1 cellular context compared by ENCODE assay signal in the genomic region with DNA sequence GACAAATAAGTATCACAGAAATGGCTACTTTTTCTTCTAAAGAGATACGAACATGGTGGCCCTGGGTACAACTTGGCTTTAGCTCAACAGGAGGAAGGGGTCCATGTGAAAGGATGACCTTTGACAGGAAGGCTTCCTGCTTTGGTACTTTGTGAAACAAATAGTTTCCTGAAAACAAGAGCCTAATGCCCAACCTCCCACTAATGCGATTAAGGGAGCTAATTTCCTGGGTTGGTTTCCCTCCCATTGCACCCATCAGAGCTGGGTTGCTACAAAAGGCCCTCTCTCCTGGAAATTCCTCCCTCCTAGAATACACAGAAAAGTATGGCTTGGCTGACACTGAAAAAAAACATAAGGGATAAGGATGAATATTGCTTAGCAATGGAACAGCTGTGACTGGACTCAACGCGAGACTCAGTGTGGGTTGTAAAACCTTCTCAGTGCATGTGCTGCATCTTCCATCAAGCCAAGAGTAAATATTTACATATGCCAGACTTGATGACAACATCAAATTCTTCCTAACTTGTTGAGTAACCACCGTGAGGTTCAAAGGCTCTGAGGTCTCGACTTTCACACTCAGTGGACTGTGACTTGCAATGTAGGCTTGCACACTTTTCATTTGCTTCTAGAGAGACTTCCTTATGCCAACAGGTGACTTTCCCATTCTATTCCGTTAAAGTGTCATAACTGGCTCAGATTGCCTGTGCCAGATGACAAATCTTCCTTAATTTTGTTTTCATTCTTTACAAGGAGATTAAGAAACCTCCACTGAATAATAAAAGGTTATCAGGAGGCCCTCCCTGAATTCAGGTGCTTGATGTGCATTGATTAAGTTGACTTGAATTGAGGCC.
TF ChIP-seq lines count a peak whose summit lies in the region.

No MANE protein-coding gene starts in this region.

TF ChIP-seq in HepG2, 621 proteins besides CTCF, POLR2A, EP300 and RAD21 (continued from another document and continues in another):
- TF ChIP-seq ATF2 (CRISPR knock-in tag; IDR thresholded peaks at IDR 0.05) (peak; percentile 90), ZNF17 (CRISPR knock-in tag; IDR thresholded peaks at IDR 0.05) (no peak), SP4 (CRISPR knock-in tag; IDR thresholded peaks at IDR 0.05) (no peak), ZSCAN22 (CRISPR knock-in tag; IDR thresholded peaks at IDR 0.05) (no peak), ZNF512 (CRISPR knock-in tag; IDR thresholded peaks at IDR 0.05) (no peak), FOXP1 (IDR thresholded peaks at IDR 0.05) (no peak), FOXP1 (CRISPR knock-in tag; IDR thresholded peaks at IDR 0.05) (peak; percentile 66; the same call in 1 of the 2 replicates), MTF2 (CRISPR knock-in tag; IDR thresholded peaks at IDR 0.05; ENCODE audit: borderline replicate concordance) (no peak), ZFP1 (CRISPR knock-in tag; IDR thresholded peaks at IDR 0.05) (no peak), NRL (CRISPR knock-in tag; IDR thresholded peaks at IDR 0.05; ENCODE audit: borderline replicate concordance) (no peak), ZBTB25 (CRISPR knock-in tag; IDR thresholded peaks at IDR 0.05) (peak; percentile 53; the same call in 1 of the 2 replicates), ZNF432 (CRISPR knock-in tag; IDR thresholded peaks at IDR 0.05; ENCODE audit: borderline replicate concordance) (no peak), YY1 (IDR thresholded peaks at IDR 0.05; ENCODE audit: insufficient read depth, insufficient replicate concordance, low read depth, low read length) (no peak), CHD2 (IDR thresholded peaks at IDR 0.05; ENCODE audit: low read depth, low read length) (peak; percentile 83), IKZF4 (CRISPR knock-in tag; IDR thresholded peaks at IDR 0.05; ENCODE audit: borderline replicate concordance, low read depth, not compliant biosample characterization) (no peak), MEF2D (CRISPR knock-in tag; IDR thresholded peaks at IDR 0.05) (no peak), ZNF234 (CRISPR knock-in tag; conservative IDR thresholded peaks at IDR 0.05) (no peak), ARID2 (CRISPR knock-in tag; IDR thresholded peaks at IDR 0.05; ENCODE audit: borderline replicate concordance) (no peak), ELF4 (CRISPR knock-in tag; IDR thresholded peaks at IDR 0.05; ENCODE audit: borderline replicate concordance) (no peak), MIXL1 (CRISPR knock-in tag; IDR thresholded peaks at IDR 0.05) (no peak), ESRRA (CRISPR knock-in tag; IDR thresholded peaks at IDR 0.05; ENCODE audit: low read depth) (no peak), CC2D1A (CRISPR knock-in tag; IDR thresholded peaks at IDR 0.05) (no peak), SALL2 (CRISPR knock-in tag; IDR thresholded peaks at IDR 0.05) (no peak), ZEB1 (IDR thresholded peaks at IDR 0.05; ENCODE audit: insufficient replicate concordance, low read depth) (no peak), ZNF775 (CRISPR knock-in tag; IDR thresholded peaks at IDR 0.05; ENCODE audit: borderline replicate concordance) (no peak), YEATS4 (CRISPR knock-in tag; IDR thresholded peaks at IDR 0.05; ENCODE audit: borderline replicate concordance) (no peak), EED (CRISPR knock-in tag; IDR thresholded peaks at IDR 0.05) (no peak), PCBP1 (IDR thresholded peaks at IDR 0.05; ENCODE audit: borderline replicate concordance, low read depth, low read length) (no peak), BHLHE40 (IDR thresholded peaks at IDR 0.05; ENCODE audit: low read length) (peak; percentile 52; the same call in 1 of the 2 replicates), THAP9 (CRISPR knock-in tag; IDR thresholded peaks at IDR 0.05; ENCODE audit: borderline replicate concordance) (no peak), MLLT10 (CRISPR knock-in tag; IDR thresholded peaks at IDR 0.05) (no peak), ZKSCAN8 (CRISPR knock-in tag; IDR thresholded peaks at IDR 0.05; ENCODE audit: borderline replicate concordance) (no peak)
- TF ChIP-seq, protein P1, sequence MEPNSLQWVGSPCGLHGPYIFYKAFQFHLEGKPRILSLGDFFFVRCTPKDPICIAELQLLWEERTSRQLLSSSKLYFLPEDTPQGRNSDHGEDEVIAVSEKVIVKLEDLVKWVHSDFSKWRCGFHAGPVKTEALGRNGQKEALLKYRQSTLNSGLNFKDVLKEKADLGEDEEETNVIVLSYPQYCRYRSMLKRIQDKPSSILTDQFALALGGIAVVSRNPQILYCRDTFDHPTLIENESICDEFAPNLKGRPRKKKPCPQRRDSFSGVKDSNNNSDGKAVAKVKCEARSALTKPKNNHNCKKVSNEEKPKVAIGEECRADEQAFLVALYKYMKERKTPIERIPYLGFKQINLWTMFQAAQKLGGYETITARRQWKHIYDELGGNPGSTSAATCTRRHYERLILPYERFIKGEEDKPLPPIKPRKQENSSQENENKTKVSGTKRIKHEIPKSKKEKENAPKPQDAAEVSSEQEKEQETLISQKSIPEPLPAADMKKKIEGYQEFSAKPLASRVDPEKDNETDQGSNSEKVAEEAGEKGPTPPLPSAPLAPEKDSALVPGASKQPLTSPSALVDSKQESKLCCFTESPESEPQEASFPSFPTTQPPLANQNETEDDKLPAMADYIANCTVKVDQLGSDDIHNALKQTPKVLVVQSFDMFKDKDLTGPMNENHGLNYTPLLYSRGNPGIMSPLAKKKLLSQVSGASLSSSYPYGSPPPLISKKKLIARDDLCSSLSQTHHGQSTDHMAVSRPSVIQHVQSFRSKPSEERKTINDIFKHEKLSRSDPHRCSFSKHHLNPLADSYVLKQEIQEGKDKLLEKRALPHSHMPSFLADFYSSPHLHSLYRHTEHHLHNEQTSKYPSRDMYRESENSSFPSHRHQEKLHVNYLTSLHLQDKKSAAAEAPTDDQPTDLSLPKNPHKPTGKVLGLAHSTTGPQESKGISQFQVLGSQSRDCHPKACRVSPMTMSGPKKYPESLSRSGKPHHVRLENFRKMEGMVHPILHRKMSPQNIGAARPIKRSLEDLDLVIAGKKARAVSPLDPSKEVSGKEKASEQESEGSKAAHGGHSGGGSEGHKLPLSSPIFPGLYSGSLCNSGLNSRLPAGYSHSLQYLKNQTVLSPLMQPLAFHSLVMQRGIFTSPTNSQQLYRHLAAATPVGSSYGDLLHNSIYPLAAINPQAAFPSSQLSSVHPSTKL (CRISPR knock-in tag; IDR thresholded peaks at IDR 0.05): peak; percentile 80
- TF ChIP-seq, protein P2, sequence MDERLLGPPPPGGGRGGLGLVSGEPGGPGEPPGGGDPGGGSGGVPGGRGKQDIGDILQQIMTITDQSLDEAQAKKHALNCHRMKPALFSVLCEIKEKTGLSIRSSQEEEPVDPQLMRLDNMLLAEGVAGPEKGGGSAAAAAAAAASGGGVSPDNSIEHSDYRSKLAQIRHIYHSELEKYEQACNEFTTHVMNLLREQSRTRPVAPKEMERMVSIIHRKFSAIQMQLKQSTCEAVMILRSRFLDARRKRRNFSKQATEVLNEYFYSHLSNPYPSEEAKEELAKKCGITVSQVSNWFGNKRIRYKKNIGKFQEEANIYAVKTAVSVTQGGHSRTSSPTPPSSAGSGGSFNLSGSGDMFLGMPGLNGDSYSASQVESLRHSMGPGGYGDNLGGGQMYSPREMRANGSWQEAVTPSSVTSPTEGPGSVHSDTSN (CRISPR knock-in tag; IDR thresholded peaks at IDR 0.05): peak; percentile 45
- TF ChIP-seq, protein P3, sequence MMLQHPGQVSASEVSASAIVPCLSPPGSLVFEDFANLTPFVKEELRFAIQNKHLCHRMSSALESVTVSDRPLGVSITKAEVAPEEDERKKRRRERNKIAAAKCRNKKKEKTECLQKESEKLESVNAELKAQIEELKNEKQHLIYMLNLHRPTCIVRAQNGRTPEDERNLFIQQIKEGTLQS (CRISPR knock-in tag; IDR thresholded peaks at IDR 0.05): peak; percentile 60; the same call in 1 of the 2 replicates
- TF ChIP-seq, protein P4, sequence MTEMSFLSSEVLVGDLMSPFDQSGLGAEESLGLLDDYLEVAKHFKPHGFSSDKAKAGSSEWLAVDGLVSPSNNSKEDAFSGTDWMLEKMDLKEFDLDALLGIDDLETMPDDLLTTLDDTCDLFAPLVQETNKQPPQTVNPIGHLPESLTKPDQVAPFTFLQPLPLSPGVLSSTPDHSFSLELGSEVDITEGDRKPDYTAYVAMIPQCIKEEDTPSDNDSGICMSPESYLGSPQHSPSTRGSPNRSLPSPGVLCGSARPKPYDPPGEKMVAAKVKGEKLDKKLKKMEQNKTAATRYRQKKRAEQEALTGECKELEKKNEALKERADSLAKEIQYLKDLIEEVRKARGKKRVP (CRISPR knock-in tag; IDR thresholded peaks at IDR 0.05): no peak
